In genomic region chr3:53168175-53168923, GRCh38 we compare ENCODE assay signal across 13 cellular contexts. TPM values are rescaled to one million over a fixed set of nuclear protein-coding genes. Genes with fewer than 3 reads are reported as not detected.
DNase-seq lines count a peak whose midpoint lies in the region; ATAC-seq and TF ChIP-seq lines count a peak whose summit lies in the region.
"Had no signal": no experiment of that assay in that cellular context is flagged by ENCODE, and none has a peak within 500 bp of the region (broad histone marks: within the 10 kb centered on the region; RNA-seq: fewer than 3 reads in every experiment).

No MANE protein-coding gene starts in this region.

- H3K27me3 ChIP-seq in GM06990 (replicated peaks; ENCODE audit: control insufficient read depth, insufficient read depth, low read length) (no peaks in the 10 kb centered on the region), NT2/D1 (ENCODE audit: insufficient read depth, insufficient read length) (no peaks in the 10 kb centered on the region), left ventricle myocardium inferior (ENCODE audit: low read depth) (no peaks in the 10 kb centered on the region)
- H3K27me3 ChIP-seq: SJSA1 had no signal

- no peak for TF ChIP-seq CTCF in GM06990 (IDR thresholded peaks at IDR 0.05; ENCODE audit: insufficient read depth, low read length, poor library complexity, severe bottlenecking)
- no peak for TF ChIP-seq CTCF in left ventricle myocardium inferior (IDR thresholded peaks at IDR 0.05; ENCODE audit: borderline replicate concordance)

- intact Hi-C loops in left ventricle myocardium inferior (cut with micrococcal nuclease) (no loop called here), posterior cingulate gyrus (cut with DNase I) (no loop called here)

- peak overlapping the region; percentile 16 for H3K27ac ChIP-seq in left ventricle myocardium inferior (replicated peaks)
- H3K27ac ChIP-seq: SJSA1 had no signal

- ATAC-seq in HG02798 (IDR thresholded peaks at IDR 0.05; ENCODE audit: poor library complexity, unreplicated experiment) (no peak), GM19328 (IDR thresholded peaks at IDR 0.05; ENCODE audit: unreplicated experiment) (no peak)

- H3K36me3 ChIP-seq in GM06990 (ENCODE audit: control insufficient read depth, insufficient read depth, low read length) (peaks cover 12% of the 10 kb centered on the region), NT2/D1 (ENCODE audit: insufficient read depth, insufficient read length, low read length) (peaks cover 21% of the 10 kb centered on the region), left ventricle myocardium inferior (no peaks in the 10 kb centered on the region)

- H3K4me1 ChIP-seq in NT2/D1 (ENCODE audit: insufficient read depth, insufficient read length) (peaks cover 52% of the 10 kb centered on the region), left ventricle myocardium inferior (peaks cover 31% of the 10 kb centered on the region)

- H3K9me3 ChIP-seq in NT2/D1 (ENCODE audit: insufficient read depth, low read length) (no peaks in the 10 kb centered on the region), left ventricle myocardium inferior (replicated peaks) (no peaks in the 10 kb centered on the region)
- H3K9me3 ChIP-seq: SJSA1 had no signal

- DNase-seq in GM06990 (ENCODE audit: extremely low read depth, insufficient read length) (no peak), NT2/D1 (ENCODE audit: low read depth, low spot score) (no peak), left ventricle myocardium inferior (peak; percentile 40), retina (peak; percentile 25), posterior cingulate gyrus (no peak), C1 segment of cervical spinal cord (lab: John Stamatoyannopoulos, UW) (no peak)
- DNase-seq: activated CD4-positive, alpha-beta T cell treated with anti-CD3 and anti-CD28 coated beads, Interleukin-2, amount 50 U/mL, for 4 hours; NCI-H1092; NCI-H526 treated with DMSO at 0.1 percent for 48 hours had no signal

- peak overlapping the region; percentile 46 for H3K9ac ChIP-seq in NT2/D1 (ENCODE audit: insufficient read length, low read depth)

- H3K4me3 ChIP-seq in GM06990 (replicated peaks; ENCODE audit: low read depth, low read length) (peak overlapping the region; percentile 34), NT2/D1 (ENCODE audit: insufficient read length, low read depth) (no peak overlapping the region), left ventricle myocardium inferior (peak overlapping the region; percentile 33)
- H3K4me3 ChIP-seq: lung, SJSA1 had no signal

RNA-seq across cellular contexts. Expression of gene PRKCD, which starts 7.3 kb away (rescaled TPM):
- 13.6 TPM for total RNA-seq in left ventricle myocardium inferior

RNA-seq across cellular contexts. Expression of gene RFT1, which starts 38.1 kb away (rescaled TPM):
- total RNA-seq in left ventricle myocardium inferior = 9.4 TPM

Comparison
In these comparisons a context has a peak if more than half of its experiments do, and no peak if none do; other contexts are left out.
1. DNase-seq: peak in left ventricle myocardium inferior (single experiment) and retina (single experiment); none in GM06990 (single experiment), NT2/D1 (single experiment), posterior cingulate gyrus (0 of 10) and C1 segment of cervical spinal cord (0 of 14).